ENCODE assay signal across 29 cellular contexts in the genomic region with DNA sequence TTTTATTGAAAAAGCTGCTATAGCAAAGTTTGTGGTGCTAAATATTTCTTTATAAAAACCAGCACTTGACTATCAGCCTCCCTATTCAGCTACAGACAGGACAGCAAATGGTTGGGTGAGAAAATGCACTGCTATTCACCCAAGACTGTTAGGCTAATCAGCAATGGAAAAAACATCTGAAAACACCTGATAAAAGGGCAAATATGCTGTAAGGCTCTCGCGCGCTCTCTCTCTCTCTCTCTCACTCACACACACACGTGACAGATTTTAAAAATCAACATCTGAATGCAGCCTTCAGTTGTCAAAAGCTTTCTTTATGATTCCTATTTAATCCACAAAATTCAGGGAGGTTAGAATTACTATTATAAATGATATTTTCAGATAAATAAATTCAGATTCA.
"Had no signal": no experiment of that assay in that cellular context is flagged by ENCODE, and none has a peak within 500 bp of the region (broad histone marks: within the 10 kb centered on the region; RNA-seq: fewer than 3 reads in every experiment).

No MANE protein-coding gene starts in this region.

- ATAC-seq: naive thymus-derived CD4-positive, alpha-beta T cell; natural killer cell; psoas muscle; right lobe of liver; stimulated activated effector memory CD8-positive, alpha-beta T cell treated with anti-CD3 and anti-CD28 coated beads, Interleukin-12 subunit alpha, Interleukin-12 subunit beta, amount 100 ng/mL, for 72 hours; stimulated activated naive B cell treated with anti-CD40 and anti-IgM and Interleukin-4, amounts not matched to agents 10 μg/mL and 1 μg/mL and 100 μg/mL, for 72 hours; upper lobe of right lung had no signal

- H3K79me2 ChIP-seq: parathyroid adenoma had no signal

- H3K4me1 ChIP-seq: parathyroid adenoma, psoas muscle, right lobe of liver, suprapubic skin, testis, tibial artery, upper lobe of right lung, uterus had no signal

- H3K4me1 Mint-ChIP-seq: natural killer cell; nephron; neural crest cell; stimulated activated effector memory CD8-positive, alpha-beta T cell treated with anti-CD3 and anti-CD28 coated beads, Interleukin-12 subunit alpha, Interleukin-12 subunit beta, amount 100 ng/mL, for 72 hours; stimulated activated naive B cell treated with anti-CD40 and anti-IgM and Interleukin-4, amounts not matched to agents 10 μg/mL and 1 μg/mL and 100 μg/mL, for 72 hours had no signal

- H3K27me3 Mint-ChIP-seq: progenitor cell of endocrine pancreas had no signal

- H3K9me3 Mint-ChIP-seq: naive thymus-derived CD4-positive, alpha-beta T cell; natural killer cell; nephron; neural crest cell; stimulated activated effector memory CD8-positive, alpha-beta T cell treated with anti-CD3 and anti-CD28 coated beads, Interleukin-12 subunit alpha, Interleukin-12 subunit beta, amount 100 ng/mL, for 72 hours; stimulated activated naive B cell treated with anti-CD40 and anti-IgM and Interleukin-4, amounts not matched to agents 10 μg/mL and 1 μg/mL and 100 μg/mL, for 72 hours; stimulated activated naive CD8-positive, alpha-beta T cell treated with anti-CD3 and anti-CD28 coated beads, Interleukin-15, Interleukin-2, amounts not matched to agents 100 ng/mL and 50 ng/mL, for 24 hours; type B pancreatic cell had no signal

- H3K27me3 ChIP-seq: right lobe of liver, sigmoid colon, testis, tibial artery, transverse colon, upper lobe of right lung, uterus had no signal

- H3K4me3 ChIP-seq: psoas muscle, right lobe of liver, sigmoid colon, suprapubic skin, testis, tibial artery, transverse colon, upper lobe of right lung, uterus had no signal

- FAIRE-seq: small intestine had no signal

- H3K27ac ChIP-seq: neutrophil, parathyroid adenoma, psoas muscle, right lobe of liver, sigmoid colon, suprapubic skin, testis, tibial artery, transverse colon, upper lobe of right lung, uterus had no signal

- H3K36me3 ChIP-seq: neutrophil, right lobe of liver, sigmoid colon, suprapubic skin, tibial artery, transverse colon, upper lobe of right lung, uterus had no signal

- H2AFZ ChIP-seq: parathyroid adenoma had no signal

- H3K4me3 Mint-ChIP-seq: naive thymus-derived CD4-positive, alpha-beta T cell; natural killer cell; nephron; neural crest cell; stimulated activated effector memory CD8-positive, alpha-beta T cell treated with anti-CD3 and anti-CD28 coated beads, Interleukin-12 subunit alpha, Interleukin-12 subunit beta, amount 100 ng/mL, for 72 hours; stimulated activated naive B cell treated with anti-CD40 and anti-IgM and Interleukin-4, amounts not matched to agents 10 μg/mL and 1 μg/mL and 100 μg/mL, for 72 hours; stimulated activated naive CD8-positive, alpha-beta T cell treated with anti-CD3 and anti-CD28 coated beads, Interleukin-15, Interleukin-2, amounts not matched to agents 100 ng/mL and 50 ng/mL, for 24 hours; type B pancreatic cell had no signal

- DNase-seq: naive thymus-derived CD4-positive, alpha-beta T cell; natural killer cell; nucleus accumbens; posterior cingulate gyrus; psoas muscle; right lobe of liver; sigmoid colon; small intestine; stimulated activated CD4-positive, alpha-beta T cell treated with anti-CD3 and anti-CD28 coated beads, Interleukin-15, amount 100 ng/mL, for 24 hours; stimulated activated CD4-positive, alpha-beta T cell treated with anti-CD3 and anti-CD28 coated beads, Interleukin-2, amount 100 ng/mL, for 24 hours; stimulated activated CD4-positive, alpha-beta T cell treated with anti-CD3 and anti-CD28 coated beads, Interleukin-2, amount 100 ng/mL, for 48 hours; stimulated activated CD4-positive, alpha-beta T cell treated with anti-CD3 and anti-CD28 coated beads, Interleukin-4, amount 100 ng/mL, for 24 hours; stimulated activated naive B cell treated with anti-CD40 and anti-IgM and Interleukin-4, amounts not matched to agents 10 μg/mL and 1 μg/mL and 100 μg/mL, for 72 hours; stimulated activated naive CD4-positive, alpha-beta T cell treated with Interleukin-2 at 50 U/mL for 16 hours; substantia nigra; testis; tibial artery; transverse colon; upper lobe of right lung; uterus had no signal

- H3K9me3 ChIP-seq: neutrophil, psoas muscle, right lobe of liver, sigmoid colon, suprapubic skin, testis, tibial artery, transverse colon, upper lobe of right lung, uterus had no signal

- H3K27ac Mint-ChIP-seq: naive thymus-derived CD4-positive, alpha-beta T cell; natural killer cell; nephron; progenitor cell of endocrine pancreas; stimulated activated effector memory CD8-positive, alpha-beta T cell treated with anti-CD3 and anti-CD28 coated beads, Interleukin-12 subunit alpha, Interleukin-12 subunit beta, amount 100 ng/mL, for 72 hours; stimulated activated naive B cell treated with anti-CD40 and anti-IgM and Interleukin-4, amounts not matched to agents 10 μg/mL and 1 μg/mL and 100 μg/mL, for 72 hours; stimulated activated naive CD8-positive, alpha-beta T cell treated with anti-CD3 and anti-CD28 coated beads, Interleukin-15, Interleukin-2, amounts not matched to agents 100 ng/mL and 50 ng/mL, for 24 hours; type B pancreatic cell had no signal

- H3K9ac ChIP-seq: parathyroid adenoma had no signal
